ENCODE assay signal across 17 cellular contexts in genomic region chr13:48515732-48516131, GRCh38. TPM values are rescaled to one million over a fixed set of nuclear protein-coding genes. Genes with fewer than 3 reads are reported as not detected.
DNase-seq lines count a peak whose midpoint lies in the region; ATAC-seq and TF ChIP-seq lines count a peak whose summit lies in the region.
"Had no signal": no experiment of that assay in that cellular context is flagged by ENCODE, and none has a peak within 500 bp of the region (broad histone marks: within the 10 kb centered on the region; RNA-seq: fewer than 3 reads in every experiment).

No MANE protein-coding gene starts in this region.

- no peak overlapping the region for H3K23ac ChIP-seq in mesenchymal stem cell (ENCODE audit: low read length in 2 of 2)

- peak in 3 of 4 donors; percentile 28 to 46 (median 42) for ATAC-seq in heart left ventricle
- no peak for ATAC-seq in right cardiac atrium
- ATAC-seq: GM12878 had no signal

- no peak overlapping the region for H3K27ac Mint-ChIP-seq in osteocyte (ENCODE audit: unreplicated experiment)
- H3K27ac Mint-ChIP-seq: CD4-positive, CD25-positive, alpha-beta regulatory T cell had no signal

- H3K27me3 Mint-ChIP-seq in osteocyte (ENCODE audit: unreplicated experiment): no peaks in the 10 kb centered on the region
- H3K27me3 Mint-ChIP-seq: CD4-positive, CD25-positive, alpha-beta regulatory T cell; CD8-positive, alpha-beta memory T cell had no signal

- H3K36me3 ChIP-seq in heart left ventricle: peaks cover 0 to 41% (median 20%) of the 10 kb centered on the region in 9 donors
- peaks cover 16% of the 10 kb centered on the region for H3K36me3 ChIP-seq in left ventricle myocardium inferior
- peaks cover 3 to 6% of the 10 kb centered on the region in 2 experiments for H3K36me3 ChIP-seq in mesenchymal stem cell (ENCODE audit: control insufficient read depth in 1 of 2, insufficient read depth in 2 of 2, low read depth in 1 of 2, low read length in 2 of 2)
- H3K36me3 ChIP-seq in testis (ENCODE audit: low read depth, missing control alignments): no peaks in the 10 kb centered on the region
- no peaks in the 10 kb centered on the region for H3K36me3 ChIP-seq in WERI-Rb-1
- H3K36me3 ChIP-seq: BE2C had no signal

- H3K4me3 Mint-ChIP-seq in osteocyte (ENCODE audit: unreplicated experiment): no peak overlapping the region
- H3K4me3 Mint-ChIP-seq: CD4-positive, CD25-positive, alpha-beta regulatory T cell; CD8-positive, alpha-beta memory T cell; H9 had no signal

- TF ChIP-seq CTCF in heart left ventricle (IDR thresholded peaks at IDR 0.05): no peak
- no peak for TF ChIP-seq CTCF in left ventricle myocardium inferior (IDR thresholded peaks at IDR 0.05; ENCODE audit: borderline replicate concordance)
- TF ChIP-seq CTCF in testis (IDR thresholded peaks at IDR 0.05): no peak
- TF ChIP-seq CTCF in WERI-Rb-1 (IDR thresholded peaks at IDR 0.05; ENCODE audit: low read depth, low read length): no peak
- TF ChIP-seq CTCF in osteocyte (IDR thresholded peaks at IDR 0.05): no peak

- H4K91ac ChIP-seq in mesenchymal stem cell (ENCODE audit: low read length): no peak overlapping the region

- H3K4ac ChIP-seq in mesenchymal stem cell (ENCODE audit: low read depth in 1 of 2, low read length in 2 of 2): no peak overlapping the region

- H3K27ac ChIP-seq in heart left ventricle (peak overlapping the region in 2 of 12 donors; percentile 22 to 44), right cardiac atrium (ENCODE audit: low read length) (no peak overlapping the region), left ventricle myocardium inferior (replicated peaks) (peak overlapping the region; percentile 32), mesenchymal stem cell (ENCODE audit: low read length, poor library complexity, severe bottlenecking) (no peak overlapping the region), testis (peak overlapping the region in 1 of 2 donors; percentile 80), WERI-Rb-1 (no peak overlapping the region)

- no peak overlapping the region for H3K9ac ChIP-seq in mesenchymal stem cell (ENCODE audit: low read length)

- H3K14ac ChIP-seq in mesenchymal stem cell (ENCODE audit: low read length in 2 of 2): no peak overlapping the region

- H2AK5ac ChIP-seq in mesenchymal stem cell (ENCODE audit: low read length, severe bottlenecking): no peak overlapping the region

- no peaks in the 10 kb centered on the region for H3K27me3 ChIP-seq in heart left ventricle
- no peaks in the 10 kb centered on the region for H3K27me3 ChIP-seq in right cardiac atrium (ENCODE audit: control insufficient read depth, insufficient read depth)
- H3K27me3 ChIP-seq in left ventricle myocardium inferior (ENCODE audit: low read depth): no peaks in the 10 kb centered on the region
- H3K27me3 ChIP-seq in mesenchymal stem cell (ENCODE audit: control insufficient read depth in 1 of 2, insufficient read depth in 1 of 2, low read length in 2 of 2): no peaks in the 10 kb centered on the region
- no peaks in the 10 kb centered on the region for H3K27me3 ChIP-seq in testis
- no peaks in the 10 kb centered on the region for H3K27me3 ChIP-seq in WERI-Rb-1 (ENCODE audit: insufficient read depth, low read depth, severe bottlenecking)
- H3K27me3 ChIP-seq: BE2C had no signal

- H3K9me3 ChIP-seq in heart left ventricle (no peaks in the 10 kb centered on the region), right cardiac atrium (ENCODE audit: control insufficient read depth, low read length) (no peaks in the 10 kb centered on the region), left ventricle myocardium inferior (replicated peaks) (no peaks in the 10 kb centered on the region), mesenchymal stem cell (ENCODE audit: control insufficient read depth, low read length) (no peaks in the 10 kb centered on the region), testis (no peaks in the 10 kb centered on the region), WERI-Rb-1 (ENCODE audit: severe bottlenecking) (no peaks in the 10 kb centered on the region)
- H3K9me3 ChIP-seq: BE2C had no signal

- no peak overlapping the region for H2BK120ac ChIP-seq in mesenchymal stem cell (ENCODE audit: low read depth, low read length)

- H3K4me3 ChIP-seq in heart left ventricle: no peak overlapping the region
- no peak overlapping the region for H3K4me3 ChIP-seq in right cardiac atrium (ENCODE audit: low read length)
- no peak overlapping the region for H3K4me3 ChIP-seq in left ventricle myocardium inferior
- no peak overlapping the region for H3K4me3 ChIP-seq in mesenchymal stem cell (ENCODE audit: insufficient read depth in 1 of 2, low read depth in 1 of 2, low read length in 2 of 2)
- H3K4me3 ChIP-seq in testis: no peak overlapping the region
- H3K4me3 ChIP-seq in WERI-Rb-1 (ENCODE audit: low read depth, low read length): no peak overlapping the region
- H3K4me3 ChIP-seq: GM12878 had no signal

- peaks cover 10% of the 10 kb centered on the region for H3K4me1 Mint-ChIP-seq in osteocyte (ENCODE audit: unreplicated experiment)
- H3K4me1 Mint-ChIP-seq: H9 had no signal

- no peaks in the 10 kb centered on the region for H3K9me3 Mint-ChIP-seq in osteocyte (ENCODE audit: unreplicated experiment)
- H3K9me3 Mint-ChIP-seq: CD4-positive, CD25-positive, alpha-beta regulatory T cell; CD8-positive, alpha-beta memory T cell; H9 had no signal

- TF ChIP-seq POLR2A in heart left ventricle (IDR thresholded peaks at IDR 0.05) (no peak), testis (IDR thresholded peaks at IDR 0.05) (no peak)

- no peak overlapping the region for H3K18ac ChIP-seq in mesenchymal stem cell (ENCODE audit: low read depth in 1 of 2, low read length in 2 of 2)

- H2BK12ac ChIP-seq in mesenchymal stem cell (ENCODE audit: low read length in 2 of 2): no peak overlapping the region

- intact Hi-C loops in heart left ventricle (cut with DNase I) (no loop called here), right cardiac atrium (cut with DNase I) (no loop called here), left ventricle myocardium inferior (cut with micrococcal nuclease) (no loop called here), testis (cut with DNase I; ENCODE audit: low total_unique reads) (no loop called here)

- in situ Hi-C loops in G401 (cut with HindIII; ENCODE audit: low sequenced_read_pairs): no loop called here

- H3K4me1 ChIP-seq in heart left ventricle (peaks cover 0 to 28% (median 3%) of the 10 kb centered on the region in 12 donors), right cardiac atrium (ENCODE audit: control insufficient read depth, insufficient read depth, low read length) (peaks cover 4% of the 10 kb centered on the region), left ventricle myocardium inferior (peaks cover 26% of the 10 kb centered on the region), mesenchymal stem cell (ENCODE audit: control insufficient read depth, insufficient read depth, low read depth, low read length) (no peaks in the 10 kb centered on the region), testis (peaks cover 4% of the 10 kb centered on the region)
- H3K4me1 ChIP-seq: BE2C had no signal

- no peak overlapping the region for H3K4me2 ChIP-seq in mesenchymal stem cell (ENCODE audit: low read length, poor library complexity, severe bottlenecking)

- WGBS in heart left ventricle, 4 donors: 75 to 91% (median 82%) methylated on average over 6 of the region's 6 CpGs
- 73% methylated on average over 6 of the region's 6 CpGs for WGBS in right cardiac atrium
- WGBS in mesenchymal stem cell: 94% methylated on average over 4 of the region's 6 CpGs
- WGBS in testis, 2 donors: 63 to 82% methylated on average over 6 of the region's 6 CpGs

- H3K36me3 Mint-ChIP-seq in osteocyte (ENCODE audit: unreplicated experiment): peaks cover 11% of the 10 kb centered on the region

- peaks cover 2% of the 10 kb centered on the region for H3K79me1 ChIP-seq in mesenchymal stem cell (replicated peaks; ENCODE audit: low read length, poor library complexity, severe bottlenecking)

- no peak overlapping the region for H2BK5ac ChIP-seq in mesenchymal stem cell (ENCODE audit: low read depth, low read length, poor library complexity, severe bottlenecking)

- peak overlapping the region; percentile 69 for H4K8ac ChIP-seq in mesenchymal stem cell (ENCODE audit: low read length)

- DNase-seq in heart left ventricle (peak in 1 of 5 donors; percentile 59), right cardiac atrium (no peak), left ventricle myocardium inferior (no peak), mesenchymal stem cell (no peak), testis (peak; percentile 48), G401 (ENCODE audit: low spot score) (no peak), WERI-Rb-1 (no peak), osteocyte (ENCODE audit: extremely low spot score, unreplicated experiment) (no peak)
- DNase-seq: ACHN; BE2C; CD4-positive, CD25-positive, alpha-beta regulatory T cell; CD8-positive, alpha-beta memory T cell; COR-L47; DMS 273 treated with DMSO at 0.1 percent for 48 hours; GOT3; H9 had no signal

- H2BK15ac ChIP-seq in mesenchymal stem cell (ENCODE audit: low read depth, poor library complexity, severe bottlenecking): no peak overlapping the region

- no peak overlapping the region for H2AFZ ChIP-seq in mesenchymal stem cell (ENCODE audit: low read depth, low read length)

RNA-seq across cellular contexts. Expression of gene RCBTB2, which starts 17.1 kb away (rescaled TPM):
- total RNA-seq in heart left ventricle (10 to 100 TPM in 6 of 9 donors, 1 to 10 TPM in 3; 5.9 to 16.2 (median 11.8) TPM), right cardiac atrium (10 to 100 TPM in 3 of 4 donors, 1 to 10 TPM in 1; 9.0 to 17.3 (median 17.0) TPM), left ventricle myocardium inferior (14.8 TPM), testis (10 to 100 TPM in 1 of 2 donors, 1 to 10 TPM in 1; 10.0 to 12.2 TPM), osteocyte (12.1 and 12.6 TPM in 2 replicates)
- polyA plus RNA-seq in heart left ventricle (10 to 100 TPM in 1 of 2 donors, 1 to 10 TPM in 1; 6.9 to 11.5 TPM), right cardiac atrium (13.9 TPM), testis (ENCODE audit: insufficient read depth, low read depth, low replicate concordance) (15.6 TPM)
- polyA plus RNA-seq in mesenchymal stem cell (2013, experiment 1 of 2): 2.8 TPM
- 3.0 TPM for polyA plus RNA-seq in mesenchymal stem cell (2013, experiment 2 of 2)
- 4.3 and 10.3 TPM in 2 replicates for total RNA-seq in G401 (2014; rRNA removed; shearing (Covaris generic))

Comparison
In these comparisons a context has a peak if more than half of its experiments do, and no peak if none do; other contexts are left out.
1. ATAC-seq: peak in heart left ventricle (3 of 4); none in right cardiac atrium (0 of 2).